In genomic region chr1:23177438-23178380, GRCh38 we compare ENCODE assay signal across 8 cellular contexts. TPM values are rescaled to one million over a fixed set of nuclear protein-coding genes. Genes with fewer than 3 reads are reported as not detected.
DNase-seq lines count a peak whose midpoint lies in the region; ATAC-seq lines count a peak whose summit lies in the region.

No MANE protein-coding gene starts in this region.

- H3K36me3 ChIP-seq in NT2/D1 (ENCODE audit: insufficient read depth, insufficient read length, low read length) (no peaks in the 10 kb centered on the region), mucosa of stomach (ENCODE audit: control insufficient read depth, insufficient read depth, low read length) (no peaks in the 10 kb centered on the region), stomach smooth muscle (ENCODE audit: control insufficient read depth in 2 of 2, insufficient read depth in 2 of 2, low read length in 2 of 2) (no peaks in the 10 kb centered on the region)

- H3K4me1 ChIP-seq in NT2/D1 (ENCODE audit: insufficient read depth, insufficient read length) (no peaks in the 10 kb centered on the region), mucosa of stomach (ENCODE audit: control insufficient read depth, insufficient read depth, low read length) (peaks cover 9% of the 10 kb centered on the region), stomach smooth muscle (ENCODE audit: control insufficient read depth, insufficient read depth, low read length) (peaks cover 19% of the 10 kb centered on the region)

- H3K36me3 Mint-ChIP-seq in activated T-cell treated with anti-CD3 and anti-CD28 coated beads, Interleukin-2, amount 50 U/mL, for 72 hours (ENCODE audit: insufficient read depth in 2 of 2), result no peaks in the 10 kb centered on the region

- peak overlapping the region; percentile 76 for H3K9ac ChIP-seq in NT2/D1 (ENCODE audit: insufficient read length, low read depth)
- H3K9ac ChIP-seq in mucosa of stomach (ENCODE audit: low read length), result peak overlapping the region; percentile 68
- H3K9ac ChIP-seq in stomach smooth muscle (ENCODE audit: low read length in 2 of 2), result peak overlapping the region; percentile 71 to 93

- no peaks in the 10 kb centered on the region for H3K9me3 ChIP-seq in NT2/D1 (ENCODE audit: insufficient read depth, low read length)
- no peaks in the 10 kb centered on the region for H3K9me3 ChIP-seq in mucosa of stomach (ENCODE audit: control insufficient read depth, low read length)
- H3K9me3 ChIP-seq in stomach smooth muscle (ENCODE audit: control insufficient read depth in 2 of 2, low read length in 2 of 2), result no peaks in the 10 kb centered on the region

- H3K4me3 ChIP-seq in NT2/D1 (ENCODE audit: insufficient read length, low read depth), result peak overlapping the region; percentile 58
- peak overlapping the region; percentile 53 for H3K4me3 ChIP-seq in mucosa of stomach (ENCODE audit: low read length)
- H3K4me3 ChIP-seq in stomach smooth muscle (ENCODE audit: low read length in 2 of 2), result peak overlapping the region; percentile 69 to 83

- H3K27me3 ChIP-seq in NT2/D1 (ENCODE audit: insufficient read depth, insufficient read length) (peaks cover 37% of the 10 kb centered on the region), mucosa of stomach (ENCODE audit: control insufficient read depth, insufficient read depth, low read length) (peaks cover 4% of the 10 kb centered on the region), stomach smooth muscle (ENCODE audit: control insufficient read depth in 1 of 2, insufficient read depth in 2 of 2, low read length in 2 of 2) (no peaks in the 10 kb centered on the region)

- ATAC-seq in HG03097 (IDR thresholded peaks at IDR 0.05; ENCODE audit: low FRiP score, unreplicated experiment) (peak; percentile 72), esophagus mucosa (peak; percentile 76)
- ATAC-seq in activated T-cell treated with anti-CD3 and anti-CD28 coated beads, Interleukin-2, amount 50 U/mL, for 72 hours (replicated peaks in 1 of 2), result peak; percentile 85 to 86

- peak overlapping the region; percentile 90 for H3K27ac ChIP-seq in stomach smooth muscle (ENCODE audit: low read length)

- peaks cover 19% of the 10 kb centered on the region for H3K4me1 Mint-ChIP-seq in activated T-cell treated with anti-CD3 and anti-CD28 coated beads, Interleukin-2, amount 50 U/mL, for 72 hours (ENCODE audit: low read depth)

- H3K27ac Mint-ChIP-seq in activated T-cell treated with anti-CD3 and anti-CD28 coated beads, Interleukin-2, amount 50 U/mL, for 72 hours, result no peak overlapping the region

- DNase-seq in NCI-H524 (lab: John Stamatoyannopoulos, UW), result peak; percentile 15 to 55
- no peak for DNase-seq in NCI-H524 treated with DMSO at 0.1 percent for 48 hours (lab: John Stamatoyannopoulos, UW)
- peak; percentile 38 for DNase-seq in NT2/D1 (ENCODE audit: low read depth, low spot score)
- DNase-seq in activated T-cell treated with anti-CD3 and anti-CD28 coated beads, Interleukin-2, amount 50 U/mL, for 72 hours, result peak; percentile 68 to 69

- H3K9me3 Mint-ChIP-seq in activated T-cell treated with anti-CD3 and anti-CD28 coated beads, Interleukin-2, amount 50 U/mL, for 72 hours, result peaks cover 0 to 2% of the 10 kb centered on the region in 2 donors

- H3K4me3 Mint-ChIP-seq in activated T-cell treated with anti-CD3 and anti-CD28 coated beads, Interleukin-2, amount 50 U/mL, for 72 hours, result peak overlapping the region; percentile 80

- peaks cover 43% of the 10 kb centered on the region for H3K27me3 Mint-ChIP-seq in activated T-cell treated with anti-CD3 and anti-CD28 coated beads, Interleukin-2, amount 50 U/mL, for 72 hours (ENCODE audit: low read depth)

RNA-seq across cellular contexts. Expression of gene LUZP1, which starts 9.1 kb away (rescaled TPM):
- total RNA-seq in activated T-cell treated with anti-CD3 and anti-CD28 coated beads, Interleukin-2, amount 50 U/mL, for 72 hours, result 10 to 100 TPM; 11.9 to 16.3 TPM
- total RNA-seq in esophagus mucosa, result 17.1 TPM

RNA-seq across cellular contexts. Expression of gene HTR1D, which starts 39.6 kb away (rescaled TPM):
- not detected for total RNA-seq in activated T-cell treated with anti-CD3 and anti-CD28 coated beads, Interleukin-2, amount 50 U/mL, for 72 hours
- total RNA-seq in esophagus mucosa, result not detected
